17 cellular contexts compared by ENCODE assay signal in the genomic region with DNA sequence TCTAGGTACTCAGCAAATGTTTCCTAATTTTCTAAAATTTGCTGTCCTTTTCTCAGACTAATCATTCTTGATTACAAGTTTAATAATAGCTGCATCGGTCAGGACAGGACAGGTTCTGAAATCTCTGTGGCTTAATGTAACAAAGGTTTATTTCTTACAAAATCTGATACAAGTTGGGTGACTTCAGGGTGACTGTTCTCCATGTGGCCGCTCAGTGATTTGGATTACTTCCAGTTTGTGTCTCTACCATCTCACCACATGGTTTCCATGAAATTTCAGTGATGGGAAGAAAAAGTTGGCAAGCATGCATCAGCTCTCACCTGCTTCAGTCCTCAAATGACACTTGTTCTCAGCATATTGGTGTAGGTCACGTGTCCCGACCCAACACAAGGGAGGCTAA. TPM values are rescaled to one million over a fixed set of nuclear protein-coding genes. Genes with fewer than 3 reads are reported as not detected.
DNase-seq lines count a peak whose midpoint lies in the region; ATAC-seq and TF ChIP-seq lines count a peak whose summit lies in the region.
"Had no signal": no experiment of that assay in that cellular context is flagged by ENCODE, and none has a peak within 500 bp of the region (broad histone marks: within the 10 kb centered on the region; RNA-seq: fewer than 3 reads in every experiment).

No MANE protein-coding gene starts in this region.

- H3K27me3 Mint-ChIP-seq in MCF 10A (ENCODE audit: insufficient read depth, unreplicated experiment): no peaks in the 10 kb centered on the region
- peaks cover 0 to 2% (median 1%) of the 10 kb centered on the region in 3 donors for H3K27me3 Mint-ChIP-seq in CD14-positive monocyte (ENCODE audit: low read depth in 3 of 3)
- H3K27me3 Mint-ChIP-seq in activated naive CD8-positive, alpha-beta T cell treated with anti-CD3 and anti-CD28 coated beads, Interleukin-2, amount 50 U/mL, for 24 hours: no peaks in the 10 kb centered on the region

- H4K20me1 ChIP-seq in mammary epithelial cell (ENCODE audit: insufficient read depth, low read length) (no peaks in the 10 kb centered on the region), PC-3 (ENCODE audit: low read length) (no peaks in the 10 kb centered on the region)

- CTCF ChIA-PET in mammary epithelial cell (lab: Charles Lee; ENCODE audit: low non-redundant PET): no interaction called here
- CTCF ChIA-PET in MCF 10A (lab: Yijun Ruan, JAX): interaction anchor here (1.1 to 1.5 kb wide), 2 partner anchors 12 to 15 kb away, joined by 3 to 4 read pairs; a partner anchor contains a TSS
- CTCF ChIA-PET in PC-3 (lab: Charles Lee): no interaction called here

- in situ Hi-C loops in mammary epithelial cell (cut with MboI; ENCODE audit: low sequenced_read_pairs in 2 of 2): no loop called here

- H3F3A ChIP-seq in PC-3 (ENCODE audit: low read length, unreplicated experiment): peaks cover 6% of the 10 kb centered on the region

- WGBS in mammary epithelial cell (ENCODE audit: low coverage, missing lambda C conversion rate): 39% methylated on average over 4 of the region's 4 CpGs

- ATAC-seq in PC-3: peak; percentile 20; the same call in 1 of the 2 replicates
- peak; percentile 85 for ATAC-seq in esophagus mucosa
- no peak for ATAC-seq in HG02763 (IDR thresholded peaks at IDR 0.05; ENCODE audit: unreplicated experiment)
- ATAC-seq in activated naive CD4-positive, alpha-beta T cell treated with anti-CD3 and anti-CD28 coated beads, Interleukin-2, amount 50 U/mL, for 72 hours: no peak
- ATAC-seq in activated naive CD8-positive, alpha-beta T cell treated with anti-CD3 and anti-CD28 coated beads, Interleukin-2, amount 50 U/mL, for 24 hours: no peak

- DNase-seq in mammary epithelial cell (peak; percentile 93), MCF 10A (ENCODE audit: unreplicated experiment) (no peak), PC-3 (peak; percentile 46), CD14-positive monocyte (ENCODE audit: low spot score) (no peak)
- no peak for DNase-seq in activated naive CD4-positive, alpha-beta T cell treated with anti-CD3 and anti-CD28 coated beads, Interleukin-2, amount 50 U/mL, for 72 hours (ENCODE audit: low spot score in 2 of 2)
- DNase-seq in activated naive CD8-positive, alpha-beta T cell treated with anti-CD3 and anti-CD28 coated beads, Interleukin-2, amount 50 U/mL, for 24 hours: no peak
- DNase-seq: 8988T, C1 segment of cervical spinal cord, GF-D8, Kasumi-1, NCI-H1436 treated with DMSO at 0.1 percent for 48 hours, NCI-H2081, NCI-H526, PC-9, SHP77 had no signal

- H2AFZ ChIP-seq in mammary epithelial cell (ENCODE audit: low read depth, low read length) (no peak overlapping the region), PC-3 (ENCODE audit: low read length) (no peak overlapping the region)
- H2AFZ ChIP-seq: PC-9 had no signal

- no peak overlapping the region for H3K4me3 ChIP-seq in mammary epithelial cell (replicated peaks in 1 of 3; ENCODE audit: insufficient read depth in 1 of 3, low read depth in 2 of 3, low read length in 3 of 3)
- H3K4me3 ChIP-seq in PC-3 (ENCODE audit: low read length): no peak overlapping the region
- H3K4me3 ChIP-seq: PC-9 had no signal

- H3K9me3 ChIP-seq in mammary epithelial cell (replicated peaks; ENCODE audit: insufficient read depth, low read length) (peaks cover 10% of the 10 kb centered on the region), PC-3 (ENCODE audit: low read length) (no peaks in the 10 kb centered on the region)

- POLR2A ChIA-PET in MCF 10A (lab: Yijun Ruan, JAX) (interaction anchor here (1.3 to 1.9 kb wide), 2 partner anchors 10 to 16 kb away, joined by 3 to 5 read pairs; a partner anchor contains a TSS), PC-3 (lab: Charles Lee; ENCODE audit: unreplicated experiment) (no interaction called here)

- intact Hi-C loops in mammary epithelial cell (cut with micrococcal nuclease) (loop anchor here (2.0 kb wide), 1 partner anchor 50 kb away; no protein-coding TSS in a partner anchor), MCF 10A (cut with micrococcal nuclease) (no loop called here), PC-3 (cut with micrococcal nuclease) (no loop called here), CD14-positive monocyte (cut with micrococcal nuclease) (no loop called here)

- H3K27ac ChIP-seq in mammary epithelial cell (ENCODE audit: insufficient read depth, low read depth, low read length) (no peak overlapping the region), PC-3 (ENCODE audit: low read length) (peak overlapping the region; percentile 48)
- H3K27ac ChIP-seq: PC-9 had no signal

- BruUV-seq in mammary epithelial cell (replicated peaks; lab: Mats Ljungman, UMichigan) (no TSS peak), MCF 10A (replicated peaks; lab: Mats Ljungman, UMichigan) (no TSS peak), PC-3 (replicated peaks; lab: Mats Ljungman, UMichigan) (no TSS peak)

- H3K36me3 ChIP-seq in mammary epithelial cell (ENCODE audit: insufficient read depth, low read length) (peaks cover 12% of the 10 kb centered on the region), PC-3 (ENCODE audit: low read depth, low read length) (peaks cover 13% of the 10 kb centered on the region)

- H3K4me3 Mint-ChIP-seq in MCF 10A (ENCODE audit: unreplicated experiment) (no peak overlapping the region), CD14-positive monocyte (no peak overlapping the region)
- no peak overlapping the region for H3K4me3 Mint-ChIP-seq in activated naive CD8-positive, alpha-beta T cell treated with anti-CD3 and anti-CD28 coated beads, Interleukin-2, amount 50 U/mL, for 24 hours

- H3K9me2 ChIP-seq in PC-3 (replicated peaks; ENCODE audit: low read length): no peaks in the 10 kb centered on the region

- H3K36me3 Mint-ChIP-seq in MCF 10A (ENCODE audit: insufficient read depth, unreplicated experiment): peaks cover 38% of the 10 kb centered on the region
- peaks cover 5 to 44% of the 10 kb centered on the region in 2 donors for H3K36me3 Mint-ChIP-seq in activated naive CD4-positive, alpha-beta T cell treated with anti-CD3 and anti-CD28 coated beads, Interleukin-2, amount 50 U/mL, for 72 hours
- H3K36me3 Mint-ChIP-seq in CD14-positive monocyte: peaks cover 43 to 44% of the 10 kb centered on the region in 2 donors
- peaks cover 39% of the 10 kb centered on the region for H3K36me3 Mint-ChIP-seq in activated naive CD8-positive, alpha-beta T cell treated with anti-CD3 and anti-CD28 coated beads, Interleukin-2, amount 50 U/mL, for 24 hours (ENCODE audit: low read depth)

- H3K4me1 Mint-ChIP-seq in MCF 10A (ENCODE audit: insufficient read depth, unreplicated experiment): peaks cover 8% of the 10 kb centered on the region
- peaks cover 34% of the 10 kb centered on the region for H3K4me1 Mint-ChIP-seq in CD14-positive monocyte
- peaks cover 16% of the 10 kb centered on the region for H3K4me1 Mint-ChIP-seq in activated naive CD8-positive, alpha-beta T cell treated with anti-CD3 and anti-CD28 coated beads, Interleukin-2, amount 50 U/mL, for 24 hours

- dilution Hi-C loops in mammary epithelial cell (cut with HindIII; ENCODE audit: low sequenced_read_pairs): no loop called here

- H3K9ac ChIP-seq in mammary epithelial cell (ENCODE audit: insufficient read depth, low read length) (no peak overlapping the region), PC-3 (ENCODE audit: low read length) (no peak overlapping the region)

- H3K9me3 Mint-ChIP-seq in MCF 10A (ENCODE audit: unreplicated experiment) (peaks cover 9% of the 10 kb centered on the region), CD14-positive monocyte (peaks cover 15 to 29% (median 24%) of the 10 kb centered on the region in 7 donors)
- H3K9me3 Mint-ChIP-seq in activated naive CD4-positive, alpha-beta T cell treated with anti-CD3 and anti-CD28 coated beads, Interleukin-2, amount 50 U/mL, for 72 hours: peaks cover 5 to 7% of the 10 kb centered on the region in 2 donors
- peaks cover 8% of the 10 kb centered on the region for H3K9me3 Mint-ChIP-seq in activated naive CD8-positive, alpha-beta T cell treated with anti-CD3 and anti-CD28 coated beads, Interleukin-2, amount 50 U/mL, for 24 hours

- peaks cover 11% of the 10 kb centered on the region for H3K4me1 ChIP-seq in mammary epithelial cell (ENCODE audit: insufficient read depth, low read length)
- H3K4me1 ChIP-seq in PC-3 (ENCODE audit: insufficient read depth, low read length): peaks cover 5% of the 10 kb centered on the region; the same call in 1 of the 2 replicates

- H3K79me2 ChIP-seq in mammary epithelial cell (ENCODE audit: insufficient read depth, low read length): peaks cover 3% of the 10 kb centered on the region
- H3K79me2 ChIP-seq in PC-3 (ENCODE audit: low read length): no peaks in the 10 kb centered on the region

- TF ChIP-seq CTCF in mammary epithelial cell (conservative IDR thresholded peaks at IDR 0.05 in 1 of 2, IDR thresholded peaks at IDR 0.05 in 1 of 2; ENCODE audit: extremely low read depth in 1 of 2, insufficient read depth in 1 of 2, low read depth in 1 of 2, low read length in 2 of 2): no peak
- no peak for TF ChIP-seq CTCF in MCF 10A (IDR thresholded peaks at IDR 0.05; ENCODE audit: unreplicated experiment)
- TF ChIP-seq CTCF in PC-3 (conservative IDR thresholded peaks at IDR 0.05; ENCODE audit: low read depth, low read length): no peak
- no peak for TF ChIP-seq CTCF in CD14-positive monocyte (IDR thresholded peaks at IDR 0.05)

- H3K4me2 ChIP-seq in mammary epithelial cell (ENCODE audit: insufficient read depth, low read depth, low read length): peak overlapping the region; percentile 41
- H3K4me2 ChIP-seq in PC-3 (ENCODE audit: low read length): no peak overlapping the region
- H3K4me2 ChIP-seq: PC-9 had no signal

- H3K27me3 ChIP-seq in mammary epithelial cell (ENCODE audit: insufficient read depth, low read length) (no peaks in the 10 kb centered on the region), PC-3 (ENCODE audit: low read length) (no peaks in the 10 kb centered on the region)

- H3K27ac Mint-ChIP-seq in MCF 10A (ENCODE audit: low read depth, unreplicated experiment) (no peak overlapping the region), CD14-positive monocyte (no peak overlapping the region)
- H3K27ac Mint-ChIP-seq in activated naive CD4-positive, alpha-beta T cell treated with anti-CD3 and anti-CD28 coated beads, Interleukin-2, amount 50 U/mL, for 72 hours: no peak overlapping the region
- no peak overlapping the region for H3K27ac Mint-ChIP-seq in activated naive CD8-positive, alpha-beta T cell treated with anti-CD3 and anti-CD28 coated beads, Interleukin-2, amount 50 U/mL, for 24 hours

RNA-seq across cellular contexts. Expression of a gene that starts 7.9 kb away (rescaled TPM):
- 10 to 100 TPM in 1 of 2 donors, 1 to 10 TPM in 1; 9.3 to 13.2 TPM for total RNA-seq in mammary epithelial cell
- 5.6 TPM for polyA plus RNA-seq in mammary epithelial cell
- polyA minus RNA-seq in mammary epithelial cell: 4.6 TPM
- total RNA-seq in MCF 10A (2022): 19.9 and 20.7 TPM in 2 replicates
- 5.2 and 6.6 TPM in 2 replicates for total RNA-seq in PC-3 (2014; rRNA removed)
- total RNA-seq in esophagus mucosa: 4.5 TPM
- 10 to 100 TPM; 20.4 to 31.4 TPM for total RNA-seq in activated naive CD4-positive, alpha-beta T cell treated with anti-CD3 and anti-CD28 coated beads, Interleukin-2, amount 50 U/mL, for 72 hours
- polyA plus RNA-seq in CD14-positive monocyte: 10 to 100 TPM; 12.8 to 14.5 TPM

RNA-seq across cellular contexts. Expression of a gene that starts 15.6 kb away (rescaled TPM):
- total RNA-seq in mammary epithelial cell (100 to 1,000 TPM in 1 of 2 donors, 10 to 100 TPM in 1; 99.6 to 130 TPM), MCF 10A (2022) (87.1 and 118 TPM in 2 replicates), PC-3 (2014; rRNA removed) (126 and 162 TPM in 2 replicates), esophagus mucosa (92.4 TPM)
- polyA plus RNA-seq in mammary epithelial cell (102 TPM), CD14-positive monocyte (100 to 1,000 TPM; 214 to 226 TPM)
- polyA minus RNA-seq in mammary epithelial cell: 84.9 TPM
- 10 to 100 TPM; 37.4 to 37.8 TPM for total RNA-seq in activated naive CD4-positive, alpha-beta T cell treated with anti-CD3 and anti-CD28 coated beads, Interleukin-2, amount 50 U/mL, for 72 hours

RNA-seq across cellular contexts. Expression of a gene that starts 54.4 kb away (rescaled TPM):
- total RNA-seq in mammary epithelial cell (not detected), MCF 10A (2022) (not detected in 2 replicates), PC-3 (2014; rRNA removed) (not detected in 2 replicates), esophagus mucosa (not detected)
- polyA plus RNA-seq in mammary epithelial cell (not detected), CD14-positive monocyte (not detected)
- polyA minus RNA-seq in mammary epithelial cell: not detected
- not detected for total RNA-seq in activated naive CD4-positive, alpha-beta T cell treated with anti-CD3 and anti-CD28 coated beads, Interleukin-2, amount 50 U/mL, for 72 hours
- total RNA-seq: PC-9 had no signal

Comparison
In these comparisons a context has a peak if more than half of its experiments do, and no peak if none do; other contexts are left out.
1. DNase-seq: peak in mammary epithelial cell (single experiment) and PC-3 (single experiment); none in MCF 10A (single experiment), activated naive CD4-positive, alpha-beta T cell treated with anti-CD3 and anti-CD28 coated beads, Interleukin-2, amount 50 U/mL, for 72 hours (0 of 2), CD14-positive monocyte (single experiment) and activated naive CD8-positive, alpha-beta T cell treated with anti-CD3 and anti-CD28 coated beads, Interleukin-2, amount 50 U/mL, for 24 hours (single experiment).
2. ATAC-seq: peak in PC-3 (single experiment) and esophagus mucosa (single experiment); none in HG02763 (single experiment), activated naive CD4-positive, alpha-beta T cell treated with anti-CD3 and anti-CD28 coated beads, Interleukin-2, amount 50 U/mL, for 72 hours (0 of 2) and activated naive CD8-positive, alpha-beta T cell treated with anti-CD3 and anti-CD28 coated beads, Interleukin-2, amount 50 U/mL, for 24 hours (single experiment).